In genomic region chr14:81886588-81886987, GRCh38 we compare ENCODE assay signal across 29 cellular contexts.
"Had no signal": no experiment of that assay in that cellular context is flagged by ENCODE, and none has a peak within 500 bp of the region (broad histone marks: within the 10 kb centered on the region; RNA-seq: fewer than 3 reads in every experiment).

No MANE protein-coding gene starts in this region.

- H3K36me3 ChIP-seq: colonic mucosa, esophagus muscularis mucosa, esophagus squamous epithelium, gastrocnemius medialis, gastroesophageal sphincter, heart left ventricle, heart right ventricle had no signal

- H3K27ac ChIP-seq: colonic mucosa, coronary artery, dorsolateral prefrontal cortex, epithelial cell of prostate, esophagus muscularis mucosa, esophagus squamous epithelium, foreskin keratinocyte, gastrocnemius medialis, gastroesophageal sphincter, heart left ventricle, heart right ventricle had no signal

- H3K27ac Mint-ChIP-seq: dendritic cell treated with granulocyte-macrophage colony-stimulating factor and Interleukin-4, amounts not matched to agents 40 ng/mL and 50 ng/mL, for 4 days; effector memory CD8-positive, alpha-beta T cell; endodermal cell had no signal

- H3K9me3 ChIP-seq: colonic mucosa, esophagus muscularis mucosa, esophagus squamous epithelium, gastrocnemius medialis, gastroesophageal sphincter, heart left ventricle had no signal

- ATAC-seq: effector memory CD8-positive, alpha-beta T cell; esophagus mucosa; foreskin keratinocyte; gastrocnemius medialis; gastroesophageal sphincter; heart left ventricle; heart right ventricle had no signal

- H3K4me1 ChIP-seq: colonic mucosa, esophagus muscularis mucosa, esophagus squamous epithelium, foreskin keratinocyte, gastrocnemius medialis, gastroesophageal sphincter, heart left ventricle, heart right ventricle had no signal

- DNase-seq: colonic mucosa; cortex of kidney; dermis blood vessel endothelial cell; dorsolateral prefrontal cortex; effector CD4-positive, alpha-beta T cell; effector CD8-positive, alpha-beta T cell; effector memory CD4-positive, alpha-beta T cell; effector memory CD8-positive, alpha-beta T cell; endodermal cell; erythroblast; esophagus squamous epithelium; foreskin fibroblast; foreskin keratinocyte; foreskin melanocyte; gastrocnemius medialis; glutamatergic neuron; head of caudate nucleus; heart left ventricle; heart right ventricle had no signal

- H3K4me3 ChIP-seq: colonic mucosa, coronary artery, dorsolateral prefrontal cortex, esophagus muscularis mucosa, esophagus squamous epithelium, gastrocnemius medialis, gastroesophageal sphincter, heart left ventricle, heart right ventricle had no signal

- H3K4me3 Mint-ChIP-seq: dendritic cell treated with granulocyte-macrophage colony-stimulating factor and Interleukin-4, amounts not matched to agents 40 ng/mL and 50 ng/mL, for 4 days; effector memory CD8-positive, alpha-beta T cell; endodermal cell had no signal

- H3K4me1 Mint-ChIP-seq: endodermal cell had no signal

- H3K27me3 Mint-ChIP-seq: dendritic cell treated with granulocyte-macrophage colony-stimulating factor and Interleukin-4, amounts not matched to agents 40 ng/mL and 50 ng/mL, for 4 days; effector memory CD8-positive, alpha-beta T cell had no signal

- FAIRE-seq: colon, endometrium, endothelial cell of umbilical vein, frontal cortex had no signal

- H3K27me3 ChIP-seq: colonic mucosa, dorsolateral prefrontal cortex, esophagus muscularis mucosa, esophagus squamous epithelium, foreskin keratinocyte, gastrocnemius medialis, gastroesophageal sphincter, heart left ventricle, heart right ventricle had no signal

- H3K9me3 Mint-ChIP-seq: endodermal cell had no signal
